Comparison of ENCODE assay signal across 24 cellular contexts in the genomic region with DNA sequence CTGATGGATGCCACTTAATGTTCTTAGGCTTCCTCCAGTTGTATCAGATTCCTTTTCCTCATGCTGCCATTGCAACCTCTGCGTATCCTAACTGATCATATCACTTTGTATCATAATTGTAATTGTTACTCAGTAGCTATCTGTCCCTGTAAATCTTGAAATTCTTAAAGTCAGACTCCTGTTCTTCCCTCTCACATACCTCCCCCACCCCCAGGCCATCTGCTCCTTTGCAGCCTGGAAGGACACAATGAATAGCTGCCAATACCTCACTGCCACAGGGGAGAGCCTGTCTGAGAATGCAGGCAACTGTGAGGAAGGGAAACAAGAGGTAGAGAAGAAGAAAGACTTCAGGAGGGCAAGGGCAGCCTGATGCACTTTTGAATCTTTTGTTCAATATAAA.
DNase-seq lines count a peak whose midpoint lies in the region; ATAC-seq, FAIRE-seq and TF ChIP-seq lines count a peak whose summit lies in the region.
"Had no signal": no experiment of that assay in that cellular context is flagged by ENCODE, and none has a peak within 500 bp of the region (broad histone marks: within the 10 kb centered on the region; RNA-seq: fewer than 3 reads in every experiment).

No MANE protein-coding gene starts in this region.

- H2BK5ac ChIP-seq in H1 (ENCODE audit: low read depth, low read length) (no peak overlapping the region), trophoblast cell (ENCODE audit: low read depth, low read length, poor library complexity) (no peak overlapping the region)

- H4K12ac ChIP-seq in trophoblast cell (ENCODE audit: low read depth, low read length), result no peak overlapping the region

- no peak for FAIRE-seq in H1 (lab: Jason Lieb, UNC)
- FAIRE-seq: RCC 7860 had no signal

- no peak overlapping the region for H4K91ac ChIP-seq in H1 (replicated peaks; ENCODE audit: insufficient read length, low read length)
- no peak overlapping the region for H4K91ac ChIP-seq in trophoblast cell (ENCODE audit: low read depth, low read length)

- no peak overlapping the region for H2AFZ ChIP-seq in H1 (ENCODE audit: low read length)
- no peak overlapping the region for H2AFZ ChIP-seq in trophoblast cell (ENCODE audit: insufficient read depth, low read length, poor library complexity)

- H2BK12ac ChIP-seq in H1 (ENCODE audit: low read depth, low read length) (no peak overlapping the region), trophoblast cell (ENCODE audit: low read length) (no peak overlapping the region)

- TF ChIP-seq EP300 in H1 (IDR thresholded peaks at IDR 0.05; ENCODE audit: borderline replicate concordance in 1 of 2, low read depth in 2 of 2, low read length in 2 of 2), result peak in 1 of 2 experiments; percentile 36; a peak in 1 of 3 replicates

- no peak overlapping the region for H3K4ac ChIP-seq in H1 (replicated peaks; ENCODE audit: insufficient read length, low read depth, low read length)
- H3K4ac ChIP-seq in trophoblast cell (ENCODE audit: low read depth, low read length), result no peak overlapping the region

- DNase-seq in DMS53 (lab: John Stamatoyannopoulos, UW) (peak; percentile 49), DMS53 treated with DMSO at 0.1 percent for 48 hours (lab: John Stamatoyannopoulos, UW; ENCODE audit: unreplicated experiment) (no peak), NCI-H524 (lab: John Stamatoyannopoulos, UW) (peak; percentile 77 to 87), H1 (ENCODE audit: low read depth in 1 of 2, low spot score in 2 of 2) (no peak), trophoblast cell (peak; percentile 50 to 74), left lobe of liver (ENCODE audit: low spot score) (no peak), NAMALWA (ENCODE audit: low spot score) (no peak)
- DNase-seq: activated B cell treated with CpG ODN at 0.5 μM for 24 hours; activated CD8-positive, alpha-beta T cell treated with anti-CD3 and anti-CD28 coated beads for 36 hours; activated naive CD4-positive, alpha-beta T cell; activated T-cell treated with anti-CD3 and anti-CD28 coated beads, Interleukin-2, amount 50 U/mL, for 1 hour; amniotic stem cell; caudate nucleus; effector CD8-positive, alpha-beta T cell; esophagus squamous epithelium; left colon; NCI-H1092 treated with DMSO at 0.1 percent for 48 hours; stimulated activated CD4-positive, alpha-beta T cell treated with anti-CD3 and anti-CD28 coated beads, Interleukin-4, amount 100 ng/mL, for 1 hour; stimulated activated naive CD8-positive, alpha-beta T cell treated with anti-CD3 and anti-CD28 coated beads, Interleukin-15, Interleukin-2, amounts not matched to agents 100 U/mL and 50 U/mL, for 24 hours; transverse colon had no signal

- H2AK5ac ChIP-seq in H1 (ENCODE audit: low read depth, low read length) (no peak overlapping the region), trophoblast cell (ENCODE audit: low read length) (no peak overlapping the region)

- no peak overlapping the region for H3K4me2 ChIP-seq in H1 (ENCODE audit: insufficient read depth in 1 of 2, low read depth in 2 of 2, low read length in 2 of 2)
- H3K4me2 ChIP-seq in trophoblast cell (ENCODE audit: low read length), result no peak overlapping the region

- H3K27ac ChIP-seq in H1 (ENCODE audit: low read depth, low read length) (no peak overlapping the region), trophoblast cell (ENCODE audit: low read depth, low read length) (peak overlapping the region; percentile 42)
- H3K27ac ChIP-seq: 22Rv1, esophagus squamous epithelium, SK-N-MC, transverse colon had no signal

- no peaks in the 10 kb centered on the region for H3K36me3 ChIP-seq in H1 (ENCODE audit: control insufficient read depth in 2 of 4, insufficient read depth in 4 of 4, low read length in 3 of 4)
- no peaks in the 10 kb centered on the region for H3K36me3 ChIP-seq in trophoblast cell (ENCODE audit: control insufficient read depth in 1 of 2, insufficient read depth in 2 of 2, low read length in 2 of 2)
- H3K36me3 ChIP-seq: esophagus squamous epithelium, transverse colon had no signal

- no peak overlapping the region for H4K8ac ChIP-seq in H1 (ENCODE audit: extremely low read depth, insufficient read depth, low read length)
- H4K8ac ChIP-seq in trophoblast cell (ENCODE audit: low read depth, low read length), result no peak overlapping the region

- H3K79me1 ChIP-seq in H1 (ENCODE audit: low read depth, low read length), result no peaks in the 10 kb centered on the region
- peaks cover 23% of the 10 kb centered on the region for H3K79me1 ChIP-seq in trophoblast cell (ENCODE audit: low read length)

- H3K27me3 ChIP-seq in H1 (replicated peaks in 1 of 4; ENCODE audit: control insufficient read depth in 3 of 4, extremely low read depth in 1 of 4, insufficient read depth in 3 of 4, low read length in 3 of 4) (no peaks in the 10 kb centered on the region), trophoblast cell (ENCODE audit: insufficient read depth, low read length) (no peaks in the 10 kb centered on the region)
- H3K27me3 ChIP-seq: esophagus squamous epithelium, transverse colon had no signal

- H2BK15ac ChIP-seq in H1 (ENCODE audit: low read length), result no peak overlapping the region

- no peak overlapping the region for H3K23ac ChIP-seq in H1 (ENCODE audit: insufficient read length)
- H3K23ac ChIP-seq in trophoblast cell (ENCODE audit: low read length), result no peak overlapping the region

- TF ChIP-seq POLR2A in H1 (IDR thresholded peaks at IDR 0.05; ENCODE audit: control extremely low read depth in 1 of 2, low read depth in 2 of 2, low read length in 2 of 2), result no peak

- H4K5ac ChIP-seq in H1 (ENCODE audit: insufficient read length, low read depth, low read length), result no peak overlapping the region

- no peak overlapping the region for H2BK120ac ChIP-seq in H1 (replicated peaks; ENCODE audit: low read depth, low read length)
- no peak overlapping the region for H2BK120ac ChIP-seq in trophoblast cell (ENCODE audit: insufficient read depth, low read length, poor library complexity)

- POLR2A ChIA-PET in H1 (lab: Charles Lee; ENCODE audit: partially characterized antibody), result interaction anchor here (1.8 kb wide), 1 partner anchor 228 kb away, joined by 5 read pairs; a partner anchor contains a TSS

- no peaks in the 10 kb centered on the region for H3K23me2 ChIP-seq in H1 (ENCODE audit: low read depth, low read length)

- 0 out of 4 replicates have a peak, but pooled peaks of 1 of the 2 experiments have one; percentile 20 for TF ChIP-seq RAD21 in H1 (IDR thresholded peaks at IDR 0.05 in 1 of 2, conservative IDR thresholded peaks at IDR 0.05 in 1 of 2; ENCODE audit: low read depth in 2 of 2, low read length in 2 of 2)

- H3K9ac ChIP-seq in H1 (replicated peaks in 1 of 4; ENCODE audit: extremely low read depth in 1 of 4, low read depth in 3 of 4, low read length in 3 of 4) (no peak overlapping the region), trophoblast cell (ENCODE audit: low read length) (no peak overlapping the region)

- no peak overlapping the region for H2BK20ac ChIP-seq in H1 (ENCODE audit: low read length)

- H3K14ac ChIP-seq in H1 (ENCODE audit: insufficient read length), result no peak overlapping the region
- no peak overlapping the region for H3K14ac ChIP-seq in trophoblast cell (ENCODE audit: low read length)

- H3K4me3 ChIP-seq in H1 (ENCODE audit: extremely low read depth in 1 of 4, insufficient read depth in 2 of 4, low read depth in 3 of 4, low read length in 4 of 4) (no peak overlapping the region), trophoblast cell (ENCODE audit: low read depth, low read length) (no peak overlapping the region)
- H3K4me3 ChIP-seq: esophagus squamous epithelium, SK-N-MC, transverse colon had no signal

- H3K18ac ChIP-seq in H1 (ENCODE audit: extremely low read depth, low read length), result no peak overlapping the region
- no peak overlapping the region for H3K18ac ChIP-seq in trophoblast cell (ENCODE audit: low read length)

- ATAC-seq in GM19351 (IDR thresholded peaks at IDR 0.05; ENCODE audit: unreplicated experiment), result no peak
- no peak for ATAC-seq in left lobe of liver
- ATAC-seq: activated CD8-positive, alpha-beta T cell treated with anti-CD3 and anti-CD28 coated beads for 36 hours; left colon; stimulated activated naive CD8-positive, alpha-beta T cell treated with anti-CD3 and anti-CD28 coated beads, Interleukin-15, Interleukin-2, amounts not matched to agents 100 U/mL and 50 U/mL, for 24 hours had no signal

- CTCF ChIA-PET in H1 (lab: Charles Lee; ENCODE audit: partially characterized antibody), result no interaction called here

- no peak for TF ChIP-seq CTCF in H1 (IDR thresholded peaks at IDR 0.05; ENCODE audit: control extremely low read depth in 1 of 3, insufficient read depth in 1 of 3, low read depth in 1 of 3, low read length in 3 of 3)

- H3K4me1 ChIP-seq in H1 (replicated peaks in 1 of 4; ENCODE audit: control insufficient read depth in 3 of 4, insufficient read depth in 4 of 4, low read length in 3 of 4), result peaks cover 0 to 3% (median 0%) of the 10 kb centered on the region in 4 experiments; a peak in 1 of 7 replicates
- peaks cover 4 to 11% of the 10 kb centered on the region in 2 experiments for H3K4me1 ChIP-seq in trophoblast cell (ENCODE audit: control insufficient read depth in 1 of 2, insufficient read depth in 2 of 2, low read length in 2 of 2)

- H3K56ac ChIP-seq in H1 (replicated peaks; ENCODE audit: insufficient read length, low read depth, low read length), result no peak overlapping the region

- H3K9me3 ChIP-seq in H1 (ENCODE audit: insufficient read depth in 2 of 2, low read depth in 1 of 2, low read length in 1 of 2), result no peaks in the 10 kb centered on the region
- H3K9me3 ChIP-seq in trophoblast cell (ENCODE audit: insufficient read depth, low read depth, low read length), result no peaks in the 10 kb centered on the region
- H3K9me3 ChIP-seq: esophagus squamous epithelium, transverse colon had no signal

- H4K20me1 ChIP-seq in H1 (replicated peaks in 1 of 2; ENCODE audit: control insufficient read depth in 1 of 2, insufficient read depth in 2 of 2, low read length in 2 of 2), result no peaks in the 10 kb centered on the region

- H3K79me2 ChIP-seq in H1 (ENCODE audit: control insufficient read depth in 1 of 2, insufficient read depth in 2 of 2, low read length in 2 of 2), result no peaks in the 10 kb centered on the region
- H3K79me2 ChIP-seq in trophoblast cell (ENCODE audit: control insufficient read depth, insufficient read depth, low read length, poor library complexity), result peaks cover 3% of the 10 kb centered on the region

- WGBS in H1 (ENCODE audit: extremely low coverage in 1 of 2, insufficient coverage in 1 of 2, insufficient read length in 1 of 2, insufficient replicate concordance in 2 of 2, low coverage in 1 of 2, low lambda C conversion rate in 2 of 2, missing lambda C conversion rate in 1 of 2), 2 experiments, result 27% methylated on average over 1 of the region's 1 CpG; no CpG with 5 or more reads in 1 of the 2 experiments
- no CpG with 5 or more reads among the region's 1 CpG for WGBS in trophoblast cell (ENCODE audit: extremely low coverage, insufficient coverage, insufficient read length)

TF ChIP-seq in H1, 55 proteins besides CTCF, POLR2A, EP300 and RAD21:
- TF ChIP-seq SIRT6 (IDR thresholded peaks at IDR 0.05; ENCODE audit: low read length), result no peak
- TF ChIP-seq TEAD4 (IDR thresholded peaks at IDR 0.05; ENCODE audit: low read depth, low read length), result 0 out of 2 replicates have a peak, but pooled peaks have one; percentile 32

Comparison
In these comparisons a context has a peak if more than half of its experiments do, and no peak if none do; other contexts are left out.
1. DNase-seq: peak in DMS53 (single experiment), NCI-H524 (2 of 2) and trophoblast cell (2 of 2); none in DMS53 treated with DMSO at 0.1 percent for 48 hours (single experiment), H1 (0 of 2), left lobe of liver (single experiment) and NAMALWA (single experiment).